In genomic region chr2:183607995-183608394, GRCh38 we compare ENCODE assay signal across 35 cellular contexts.
"Had no signal": no experiment of that assay in that cellular context is flagged by ENCODE, and none has a peak within 500 bp of the region (broad histone marks: within the 10 kb centered on the region; RNA-seq: fewer than 3 reads in every experiment).

No MANE protein-coding gene starts in this region.

- H3K9me3 ChIP-seq: MG63 had no signal

- H3K36me3 ChIP-seq: MG63 had no signal

- DNase-seq: Karpas-422, Kasumi-1, KG1, MG63, MM.1S, MV-4-11, NCI-H1048, NCI-H1092, NCI-H1092 treated with DMSO at 0.1 percent for 48 hours, NCI-H1105, NCI-H1105 treated with DMSO at 0.1 percent for 48 hours, NCI-H1417, NCI-H1417 treated with DMSO at 0.1 percent for 48 hours, NCI-H1436, NCI-H1436 treated with DMSO at 0.1 percent for 48 hours, NCI-H146, NCI-H1694, NCI-H1694 treated with DMSO at 0.1 percent for 48 hours, NCI-H187, NCI-H187 treated with DMSO at 0.1 percent for 48 hours, NCI-H1930, NCI-H2029, NCI-H2029 treated with DMSO at 0.1 percent for 48 hours, NCI-H2081, NCI-H2081 treated with DMSO at 0.1 percent for 48 hours, NCI-H2107, NCI-H2171, NCI-H2171 treated with DMSO at 0.1 percent for 48 hours, NCI-H2227 treated with DMSO at 0.1 percent for 48 hours, NCI-H226, NCI-H345, NCI-H446, NCI-H446 treated with DMSO at 0.1 percent for 48 hours, NCI-H510A had no signal

- H3K27me3 ChIP-seq: MG63 had no signal

- H3K4me3 ChIP-seq: MG63 had no signal

- H3K27ac ChIP-seq: KMS-11 had no signal
